ENCODE assay signal across 2 cellular contexts in the genomic region with DNA sequence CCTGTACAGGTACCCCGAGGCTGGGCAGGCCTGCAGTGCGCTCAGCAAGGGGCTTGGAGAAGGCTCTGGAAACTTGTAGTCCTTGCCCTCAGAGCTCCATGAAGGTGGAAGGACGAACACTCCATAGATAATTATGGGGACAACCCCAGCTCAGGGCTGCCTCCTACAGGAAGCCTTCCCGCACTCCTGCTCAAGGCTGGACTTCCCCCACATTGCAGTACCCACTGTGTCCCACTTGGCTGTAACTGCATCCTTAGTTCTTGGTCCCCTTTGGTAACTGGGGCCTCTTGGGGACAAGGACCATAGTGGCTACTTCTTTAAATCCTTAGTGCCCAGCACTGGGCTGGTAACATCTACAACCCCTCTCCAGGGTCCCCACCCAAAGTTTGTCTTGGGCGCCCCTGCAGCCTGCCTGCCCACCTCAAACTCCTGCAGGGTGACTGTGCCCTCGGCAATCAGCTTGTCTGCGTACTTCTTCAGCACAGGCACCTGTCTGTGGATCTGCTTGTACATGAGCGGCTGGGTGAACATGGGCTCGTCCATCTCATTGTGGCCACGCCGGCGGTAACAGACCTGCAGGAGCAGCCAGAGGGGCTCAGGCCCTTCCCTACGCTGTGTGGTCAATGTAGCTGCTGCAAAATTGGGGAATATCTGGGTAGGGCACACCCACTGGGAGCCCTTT.
TF ChIP-seq lines count a peak whose summit lies in the region.

No MANE protein-coding gene starts in this region.

TF ChIP-seq in GM23338, 12 proteins besides CTCF, POLR2A, EP300 and RAD21 (continues in another document):
- TF ChIP-seq CREB1 (CRISPR knock-in tag; IDR thresholded peaks at IDR 0.05; ENCODE audit: low read depth) (no peak), EZH2phosphoT487 (IDR thresholded peaks at IDR 0.05; ENCODE audit: unreplicated experiment) (no peak), POLR2AphosphoS5 (IDR thresholded peaks at IDR 0.05; ENCODE audit: low read depth) (no peak), ZNF114 (CRISPR knock-in tag; IDR thresholded peaks at IDR 0.05) (no peak), ZNF331 (CRISPR knock-in tag; IDR thresholded peaks at IDR 0.05; ENCODE audit: low read depth) (no peak), NANOG (IDR thresholded peaks at IDR 0.05; ENCODE audit: borderline replicate concordance) (no peak)
- TF ChIP-seq, protein P1, sequence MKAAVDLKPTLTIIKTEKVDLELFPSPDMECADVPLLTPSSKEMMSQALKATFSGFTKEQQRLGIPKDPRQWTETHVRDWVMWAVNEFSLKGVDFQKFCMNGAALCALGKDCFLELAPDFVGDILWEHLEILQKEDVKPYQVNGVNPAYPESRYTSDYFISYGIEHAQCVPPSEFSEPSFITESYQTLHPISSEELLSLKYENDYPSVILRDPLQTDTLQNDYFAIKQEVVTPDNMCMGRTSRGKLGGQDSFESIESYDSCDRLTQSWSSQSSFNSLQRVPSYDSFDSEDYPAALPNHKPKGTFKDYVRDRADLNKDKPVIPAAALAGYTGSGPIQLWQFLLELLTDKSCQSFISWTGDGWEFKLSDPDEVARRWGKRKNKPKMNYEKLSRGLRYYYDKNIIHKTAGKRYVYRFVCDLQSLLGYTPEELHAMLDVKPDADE (IDR thresholded peaks at IDR 0.05), result no peak
- TF ChIP-seq, protein P2, sequence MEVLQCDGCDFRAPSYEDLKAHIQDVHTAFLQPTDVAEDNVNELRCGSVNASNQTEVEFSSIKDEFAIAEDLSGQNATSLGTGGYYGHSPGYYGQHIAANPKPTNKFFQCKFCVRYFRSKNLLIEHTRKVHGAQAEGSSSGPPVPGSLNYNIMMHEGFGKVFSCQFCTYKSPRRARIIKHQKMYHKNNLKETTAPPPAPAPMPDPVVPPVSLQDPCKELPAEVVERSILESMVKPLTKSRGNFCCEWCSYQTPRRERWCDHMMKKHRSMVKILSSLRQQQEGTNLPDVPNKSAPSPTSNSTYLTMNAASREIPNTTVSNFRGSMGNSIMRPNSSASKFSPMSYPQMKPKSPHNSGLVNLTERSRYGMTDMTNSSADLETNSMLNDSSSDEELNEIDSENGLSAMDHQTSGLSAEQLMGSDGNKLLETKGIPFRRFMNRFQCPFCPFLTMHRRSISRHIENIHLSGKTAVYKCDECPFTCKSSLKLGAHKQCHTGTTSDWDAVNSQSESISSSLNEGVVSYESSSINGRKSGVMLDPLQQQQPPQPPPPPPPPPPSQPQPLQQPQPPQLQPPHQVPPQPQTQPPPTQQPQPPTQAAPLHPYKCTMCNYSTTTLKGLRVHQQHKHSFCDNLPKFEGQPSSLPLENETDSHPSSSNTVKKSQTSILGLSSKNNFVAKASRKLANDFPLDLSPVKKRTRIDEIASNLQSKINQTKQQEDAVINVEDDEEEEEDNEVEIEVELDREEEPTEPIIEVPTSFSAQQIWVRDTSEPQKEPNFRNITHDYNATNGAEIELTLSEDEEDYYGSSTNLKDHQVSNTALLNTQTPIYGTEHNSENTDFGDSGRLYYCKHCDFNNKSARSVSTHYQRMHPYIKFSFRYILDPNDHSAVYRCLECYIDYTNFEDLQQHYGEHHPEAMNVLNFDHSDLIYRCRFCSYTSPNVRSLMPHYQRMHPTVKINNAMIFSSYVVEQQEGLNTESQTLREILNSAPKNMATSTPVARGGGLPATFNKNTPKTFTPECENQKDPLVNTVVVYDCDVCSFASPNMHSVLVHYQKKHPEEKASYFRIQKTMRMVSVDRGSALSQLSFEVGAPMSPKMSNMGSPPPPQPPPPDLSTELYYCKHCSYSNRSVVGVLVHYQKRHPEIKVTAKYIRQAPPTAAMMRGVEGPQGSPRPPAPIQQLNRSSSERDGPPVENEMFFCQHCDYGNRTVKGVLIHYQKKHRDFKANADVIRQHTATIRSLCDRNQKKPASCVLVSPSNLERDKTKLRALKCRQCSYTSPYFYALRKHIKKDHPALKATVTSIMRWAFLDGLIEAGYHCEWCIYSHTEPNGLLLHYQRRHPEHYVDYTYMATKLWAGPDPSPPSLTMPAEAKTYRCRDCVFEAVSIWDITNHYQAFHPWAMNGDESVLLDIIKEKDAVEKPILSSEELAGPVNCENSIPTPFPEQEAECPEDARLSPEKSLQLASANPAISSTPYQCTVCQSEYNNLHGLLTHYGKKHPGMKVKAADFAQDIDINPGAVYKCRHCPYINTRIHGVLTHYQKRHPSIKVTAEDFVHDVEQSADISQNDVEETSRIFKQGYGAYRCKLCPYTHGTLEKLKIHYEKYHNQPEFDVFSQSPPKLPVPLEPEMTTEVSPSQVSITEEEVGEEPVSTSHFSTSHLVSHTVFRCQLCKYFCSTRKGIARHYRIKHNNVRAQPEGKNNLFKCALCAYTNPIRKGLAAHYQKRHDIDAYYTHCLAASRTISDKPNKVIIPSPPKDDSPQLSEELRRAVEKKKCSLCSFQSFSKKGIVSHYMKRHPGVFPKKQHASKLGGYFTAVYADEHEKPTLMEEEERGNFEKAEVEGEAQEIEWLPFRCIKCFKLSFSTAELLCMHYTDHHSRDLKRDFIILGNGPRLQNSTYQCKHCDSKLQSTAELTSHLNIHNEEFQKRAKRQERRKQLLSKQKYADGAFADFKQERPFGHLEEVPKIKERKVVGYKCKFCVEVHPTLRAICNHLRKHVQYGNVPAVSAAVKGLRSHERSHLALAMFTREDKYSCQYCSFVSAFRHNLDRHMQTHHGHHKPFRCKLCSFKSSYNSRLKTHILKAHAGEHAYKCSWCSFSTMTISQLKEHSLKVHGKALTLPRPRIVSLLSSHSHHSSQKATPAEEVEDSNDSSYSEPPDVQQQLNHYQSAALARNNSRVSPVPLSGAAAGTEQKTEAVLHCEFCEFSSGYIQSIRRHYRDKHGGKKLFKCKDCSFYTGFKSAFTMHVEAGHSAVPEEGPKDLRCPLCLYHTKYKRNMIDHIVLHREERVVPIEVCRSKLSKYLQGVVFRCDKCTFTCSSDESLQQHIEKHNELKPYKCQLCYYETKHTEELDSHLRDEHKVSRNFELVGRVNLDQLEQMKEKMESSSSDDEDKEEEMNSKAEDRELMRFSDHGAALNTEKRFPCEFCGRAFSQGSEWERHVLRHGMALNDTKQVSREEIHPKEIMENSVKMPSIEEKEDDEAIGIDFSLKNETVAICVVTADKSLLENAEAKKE (CRISPR knock-in tag; IDR thresholded peaks at IDR 0.05), result no peak

TF ChIP-seq in WTC11, 78 proteins besides CTCF, POLR2A, EP300 and RAD21:
- TF ChIP-seq PRRX2 (CRISPR knock-in tag; IDR thresholded peaks at IDR 0.05) (no peak), ZNF232 (CRISPR knock-in tag; IDR thresholded peaks at IDR 0.05) (no peak), SMAD3 (CRISPR knock-in tag; IDR thresholded peaks at IDR 0.05; ENCODE audit: borderline replicate concordance) (no peak), NFYB (CRISPR knock-in tag; conservative IDR thresholded peaks at IDR 0.05; ENCODE audit: low read depth) (no peak), MYBL2 (CRISPR knock-in tag; IDR thresholded peaks at IDR 0.05) (no peak), GTF2I (CRISPR knock-in tag; conservative IDR thresholded peaks at IDR 0.05) (no peak), ZBTB21 (CRISPR knock-in tag; IDR thresholded peaks at IDR 0.05; ENCODE audit: borderline replicate concordance) (no peak), TCF7 (CRISPR knock-in tag; IDR thresholded peaks at IDR 0.05; ENCODE audit: low read depth) (no peak), ZNF423 (CRISPR knock-in tag; IDR thresholded peaks at IDR 0.05) (no peak), CREB1 (CRISPR knock-in tag; IDR thresholded peaks at IDR 0.05) (no peak), FOXJ3 (CRISPR knock-in tag; IDR thresholded peaks at IDR 0.05; ENCODE audit: borderline replicate concordance) (no peak), NR1H2 (CRISPR knock-in tag; IDR thresholded peaks at IDR 0.05) (no peak), ZNF138 (CRISPR knock-in tag; conservative IDR thresholded peaks at IDR 0.05) (no peak)
- TF ChIP-seq, protein P3, sequence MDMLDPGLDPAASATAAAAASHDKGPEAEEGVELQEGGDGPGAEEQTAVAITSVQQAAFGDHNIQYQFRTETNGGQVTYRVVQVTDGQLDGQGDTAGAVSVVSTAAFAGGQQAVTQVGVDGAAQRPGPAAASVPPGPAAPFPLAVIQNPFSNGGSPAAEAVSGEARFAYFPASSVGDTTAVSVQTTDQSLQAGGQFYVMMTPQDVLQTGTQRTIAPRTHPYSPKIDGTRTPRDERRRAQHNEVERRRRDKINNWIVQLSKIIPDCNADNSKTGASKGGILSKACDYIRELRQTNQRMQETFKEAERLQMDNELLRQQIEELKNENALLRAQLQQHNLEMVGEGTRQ (CRISPR knock-in tag; IDR thresholded peaks at IDR 0.05), result no peak
- TF ChIP-seq, protein P4, sequence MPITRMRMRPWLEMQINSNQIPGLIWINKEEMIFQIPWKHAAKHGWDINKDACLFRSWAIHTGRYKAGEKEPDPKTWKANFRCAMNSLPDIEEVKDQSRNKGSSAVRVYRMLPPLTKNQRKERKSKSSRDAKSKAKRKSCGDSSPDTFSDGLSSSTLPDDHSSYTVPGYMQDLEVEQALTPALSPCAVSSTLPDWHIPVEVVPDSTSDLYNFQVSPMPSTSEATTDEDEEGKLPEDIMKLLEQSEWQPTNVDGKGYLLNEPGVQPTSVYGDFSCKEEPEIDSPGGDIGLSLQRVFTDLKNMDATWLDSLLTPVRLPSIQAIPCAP (CRISPR knock-in tag; IDR thresholded peaks at IDR 0.05), result no peak
- TF ChIP-seq, protein P5, sequence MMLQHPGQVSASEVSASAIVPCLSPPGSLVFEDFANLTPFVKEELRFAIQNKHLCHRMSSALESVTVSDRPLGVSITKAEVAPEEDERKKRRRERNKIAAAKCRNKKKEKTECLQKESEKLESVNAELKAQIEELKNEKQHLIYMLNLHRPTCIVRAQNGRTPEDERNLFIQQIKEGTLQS (CRISPR knock-in tag; conservative IDR thresholded peaks at IDR 0.05), result no peak
- TF ChIP-seq, protein P6, sequence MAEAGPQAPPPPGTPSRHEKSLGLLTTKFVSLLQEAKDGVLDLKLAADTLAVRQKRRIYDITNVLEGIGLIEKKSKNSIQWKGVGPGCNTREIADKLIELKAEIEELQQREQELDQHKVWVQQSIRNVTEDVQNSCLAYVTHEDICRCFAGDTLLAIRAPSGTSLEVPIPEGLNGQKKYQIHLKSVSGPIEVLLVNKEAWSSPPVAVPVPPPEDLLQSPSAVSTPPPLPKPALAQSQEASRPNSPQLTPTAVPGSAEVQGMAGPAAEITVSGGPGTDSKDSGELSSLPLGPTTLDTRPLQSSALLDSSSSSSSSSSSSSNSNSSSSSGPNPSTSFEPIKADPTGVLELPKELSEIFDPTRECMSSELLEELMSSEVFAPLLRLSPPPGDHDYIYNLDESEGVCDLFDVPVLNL (CRISPR knock-in tag; IDR thresholded peaks at IDR 0.05; ENCODE audit: borderline replicate concordance, low read depth), result no peak
- TF ChIP-seq, protein P7, sequence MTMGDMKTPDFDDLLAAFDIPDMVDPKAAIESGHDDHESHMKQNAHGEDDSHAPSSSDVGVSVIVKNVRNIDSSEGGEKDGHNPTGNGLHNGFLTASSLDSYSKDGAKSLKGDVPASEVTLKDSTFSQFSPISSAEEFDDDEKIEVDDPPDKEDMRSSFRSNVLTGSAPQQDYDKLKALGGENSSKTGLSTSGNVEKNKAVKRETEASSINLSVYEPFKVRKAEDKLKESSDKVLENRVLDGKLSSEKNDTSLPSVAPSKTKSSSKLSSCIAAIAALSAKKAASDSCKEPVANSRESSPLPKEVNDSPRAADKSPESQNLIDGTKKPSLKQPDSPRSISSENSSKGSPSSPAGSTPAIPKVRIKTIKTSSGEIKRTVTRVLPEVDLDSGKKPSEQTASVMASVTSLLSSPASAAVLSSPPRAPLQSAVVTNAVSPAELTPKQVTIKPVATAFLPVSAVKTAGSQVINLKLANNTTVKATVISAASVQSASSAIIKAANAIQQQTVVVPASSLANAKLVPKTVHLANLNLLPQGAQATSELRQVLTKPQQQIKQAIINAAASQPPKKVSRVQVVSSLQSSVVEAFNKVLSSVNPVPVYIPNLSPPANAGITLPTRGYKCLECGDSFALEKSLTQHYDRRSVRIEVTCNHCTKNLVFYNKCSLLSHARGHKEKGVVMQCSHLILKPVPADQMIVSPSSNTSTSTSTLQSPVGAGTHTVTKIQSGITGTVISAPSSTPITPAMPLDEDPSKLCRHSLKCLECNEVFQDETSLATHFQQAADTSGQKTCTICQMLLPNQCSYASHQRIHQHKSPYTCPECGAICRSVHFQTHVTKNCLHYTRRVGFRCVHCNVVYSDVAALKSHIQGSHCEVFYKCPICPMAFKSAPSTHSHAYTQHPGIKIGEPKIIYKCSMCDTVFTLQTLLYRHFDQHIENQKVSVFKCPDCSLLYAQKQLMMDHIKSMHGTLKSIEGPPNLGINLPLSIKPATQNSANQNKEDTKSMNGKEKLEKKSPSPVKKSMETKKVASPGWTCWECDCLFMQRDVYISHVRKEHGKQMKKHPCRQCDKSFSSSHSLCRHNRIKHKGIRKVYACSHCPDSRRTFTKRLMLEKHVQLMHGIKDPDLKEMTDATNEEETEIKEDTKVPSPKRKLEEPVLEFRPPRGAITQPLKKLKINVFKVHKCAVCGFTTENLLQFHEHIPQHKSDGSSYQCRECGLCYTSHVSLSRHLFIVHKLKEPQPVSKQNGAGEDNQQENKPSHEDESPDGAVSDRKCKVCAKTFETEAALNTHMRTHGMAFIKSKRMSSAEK (CRISPR knock-in tag; IDR thresholded peaks at IDR 0.05; ENCODE audit: borderline replicate concordance), result no peak
- TF ChIP-seq, protein P8, sequence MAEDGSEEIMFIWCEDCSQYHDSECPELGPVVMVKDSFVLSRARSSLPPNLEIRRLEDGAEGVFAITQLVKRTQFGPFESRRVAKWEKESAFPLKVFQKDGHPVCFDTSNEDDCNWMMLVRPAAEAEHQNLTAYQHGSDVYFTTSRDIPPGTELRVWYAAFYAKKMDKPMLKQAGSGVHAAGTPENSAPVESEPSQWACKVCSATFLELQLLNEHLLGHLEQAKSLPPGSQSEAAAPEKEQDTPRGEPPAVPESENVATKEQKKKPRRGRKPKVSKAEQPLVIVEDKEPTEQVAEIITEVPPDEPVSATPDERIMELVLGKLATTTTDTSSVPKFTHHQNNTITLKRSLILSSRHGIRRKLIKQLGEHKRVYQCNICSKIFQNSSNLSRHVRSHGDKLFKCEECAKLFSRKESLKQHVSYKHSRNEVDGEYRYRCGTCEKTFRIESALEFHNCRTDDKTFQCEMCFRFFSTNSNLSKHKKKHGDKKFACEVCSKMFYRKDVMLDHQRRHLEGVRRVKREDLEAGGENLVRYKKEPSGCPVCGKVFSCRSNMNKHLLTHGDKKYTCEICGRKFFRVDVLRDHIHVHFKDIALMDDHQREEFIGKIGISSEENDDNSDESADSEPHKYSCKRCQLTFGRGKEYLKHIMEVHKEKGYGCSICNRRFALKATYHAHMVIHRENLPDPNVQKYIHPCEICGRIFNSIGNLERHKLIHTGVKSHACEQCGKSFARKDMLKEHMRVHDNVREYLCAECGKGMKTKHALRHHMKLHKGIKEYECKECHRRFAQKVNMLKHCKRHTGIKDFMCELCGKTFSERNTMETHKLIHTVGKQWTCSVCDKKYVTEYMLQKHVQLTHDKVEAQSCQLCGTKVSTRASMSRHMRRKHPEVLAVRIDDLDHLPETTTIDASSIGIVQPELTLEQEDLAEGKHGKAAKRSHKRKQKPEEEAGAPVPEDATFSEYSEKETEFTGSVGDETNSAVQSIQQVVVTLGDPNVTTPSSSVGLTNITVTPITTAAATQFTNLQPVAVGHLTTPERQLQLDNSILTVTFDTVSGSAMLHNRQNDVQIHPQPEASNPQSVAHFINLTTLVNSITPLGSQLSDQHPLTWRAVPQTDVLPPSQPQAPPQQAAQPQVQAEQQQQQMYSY (CRISPR knock-in tag; IDR thresholded peaks at IDR 0.05), result no peak
- TF ChIP-seq, protein P9, sequence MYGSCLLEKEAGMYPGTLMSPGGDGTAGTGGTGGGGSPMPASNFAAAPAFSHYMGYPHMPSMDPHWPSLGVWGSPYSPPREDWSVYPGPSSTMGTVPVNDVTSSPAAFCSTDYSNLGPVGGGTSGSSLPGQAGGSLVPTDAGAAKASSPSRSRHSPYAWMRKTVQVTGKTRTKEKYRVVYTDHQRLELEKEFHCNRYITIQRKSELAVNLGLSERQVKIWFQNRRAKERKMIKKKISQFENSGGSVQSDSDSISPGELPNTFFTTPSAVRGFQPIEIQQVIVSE (CRISPR knock-in tag; IDR thresholded peaks at IDR 0.05; ENCODE audit: borderline replicate concordance), result no peak
TF ChIP-seq in WTC11: peak in this region for 0.
